In genomic region chr14:28308727-28309126, GRCh38 we compare ENCODE assay signal across 1 cellular context.
TF ChIP-seq lines count a peak whose summit lies in the region.

No MANE protein-coding gene starts in this region.

TF ChIP-seq in GM23338, 12 proteins besides CTCF, POLR2A, EP300 and RAD21 (continued from another document):
- TF ChIP-seq, protein P1, sequence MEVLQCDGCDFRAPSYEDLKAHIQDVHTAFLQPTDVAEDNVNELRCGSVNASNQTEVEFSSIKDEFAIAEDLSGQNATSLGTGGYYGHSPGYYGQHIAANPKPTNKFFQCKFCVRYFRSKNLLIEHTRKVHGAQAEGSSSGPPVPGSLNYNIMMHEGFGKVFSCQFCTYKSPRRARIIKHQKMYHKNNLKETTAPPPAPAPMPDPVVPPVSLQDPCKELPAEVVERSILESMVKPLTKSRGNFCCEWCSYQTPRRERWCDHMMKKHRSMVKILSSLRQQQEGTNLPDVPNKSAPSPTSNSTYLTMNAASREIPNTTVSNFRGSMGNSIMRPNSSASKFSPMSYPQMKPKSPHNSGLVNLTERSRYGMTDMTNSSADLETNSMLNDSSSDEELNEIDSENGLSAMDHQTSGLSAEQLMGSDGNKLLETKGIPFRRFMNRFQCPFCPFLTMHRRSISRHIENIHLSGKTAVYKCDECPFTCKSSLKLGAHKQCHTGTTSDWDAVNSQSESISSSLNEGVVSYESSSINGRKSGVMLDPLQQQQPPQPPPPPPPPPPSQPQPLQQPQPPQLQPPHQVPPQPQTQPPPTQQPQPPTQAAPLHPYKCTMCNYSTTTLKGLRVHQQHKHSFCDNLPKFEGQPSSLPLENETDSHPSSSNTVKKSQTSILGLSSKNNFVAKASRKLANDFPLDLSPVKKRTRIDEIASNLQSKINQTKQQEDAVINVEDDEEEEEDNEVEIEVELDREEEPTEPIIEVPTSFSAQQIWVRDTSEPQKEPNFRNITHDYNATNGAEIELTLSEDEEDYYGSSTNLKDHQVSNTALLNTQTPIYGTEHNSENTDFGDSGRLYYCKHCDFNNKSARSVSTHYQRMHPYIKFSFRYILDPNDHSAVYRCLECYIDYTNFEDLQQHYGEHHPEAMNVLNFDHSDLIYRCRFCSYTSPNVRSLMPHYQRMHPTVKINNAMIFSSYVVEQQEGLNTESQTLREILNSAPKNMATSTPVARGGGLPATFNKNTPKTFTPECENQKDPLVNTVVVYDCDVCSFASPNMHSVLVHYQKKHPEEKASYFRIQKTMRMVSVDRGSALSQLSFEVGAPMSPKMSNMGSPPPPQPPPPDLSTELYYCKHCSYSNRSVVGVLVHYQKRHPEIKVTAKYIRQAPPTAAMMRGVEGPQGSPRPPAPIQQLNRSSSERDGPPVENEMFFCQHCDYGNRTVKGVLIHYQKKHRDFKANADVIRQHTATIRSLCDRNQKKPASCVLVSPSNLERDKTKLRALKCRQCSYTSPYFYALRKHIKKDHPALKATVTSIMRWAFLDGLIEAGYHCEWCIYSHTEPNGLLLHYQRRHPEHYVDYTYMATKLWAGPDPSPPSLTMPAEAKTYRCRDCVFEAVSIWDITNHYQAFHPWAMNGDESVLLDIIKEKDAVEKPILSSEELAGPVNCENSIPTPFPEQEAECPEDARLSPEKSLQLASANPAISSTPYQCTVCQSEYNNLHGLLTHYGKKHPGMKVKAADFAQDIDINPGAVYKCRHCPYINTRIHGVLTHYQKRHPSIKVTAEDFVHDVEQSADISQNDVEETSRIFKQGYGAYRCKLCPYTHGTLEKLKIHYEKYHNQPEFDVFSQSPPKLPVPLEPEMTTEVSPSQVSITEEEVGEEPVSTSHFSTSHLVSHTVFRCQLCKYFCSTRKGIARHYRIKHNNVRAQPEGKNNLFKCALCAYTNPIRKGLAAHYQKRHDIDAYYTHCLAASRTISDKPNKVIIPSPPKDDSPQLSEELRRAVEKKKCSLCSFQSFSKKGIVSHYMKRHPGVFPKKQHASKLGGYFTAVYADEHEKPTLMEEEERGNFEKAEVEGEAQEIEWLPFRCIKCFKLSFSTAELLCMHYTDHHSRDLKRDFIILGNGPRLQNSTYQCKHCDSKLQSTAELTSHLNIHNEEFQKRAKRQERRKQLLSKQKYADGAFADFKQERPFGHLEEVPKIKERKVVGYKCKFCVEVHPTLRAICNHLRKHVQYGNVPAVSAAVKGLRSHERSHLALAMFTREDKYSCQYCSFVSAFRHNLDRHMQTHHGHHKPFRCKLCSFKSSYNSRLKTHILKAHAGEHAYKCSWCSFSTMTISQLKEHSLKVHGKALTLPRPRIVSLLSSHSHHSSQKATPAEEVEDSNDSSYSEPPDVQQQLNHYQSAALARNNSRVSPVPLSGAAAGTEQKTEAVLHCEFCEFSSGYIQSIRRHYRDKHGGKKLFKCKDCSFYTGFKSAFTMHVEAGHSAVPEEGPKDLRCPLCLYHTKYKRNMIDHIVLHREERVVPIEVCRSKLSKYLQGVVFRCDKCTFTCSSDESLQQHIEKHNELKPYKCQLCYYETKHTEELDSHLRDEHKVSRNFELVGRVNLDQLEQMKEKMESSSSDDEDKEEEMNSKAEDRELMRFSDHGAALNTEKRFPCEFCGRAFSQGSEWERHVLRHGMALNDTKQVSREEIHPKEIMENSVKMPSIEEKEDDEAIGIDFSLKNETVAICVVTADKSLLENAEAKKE (CRISPR knock-in tag; IDR thresholded peaks at IDR 0.05): no peak
- TF ChIP-seq EZH2 (IDR thresholded peaks at IDR 0.05; ENCODE audit: low read depth, unreplicated experiment) (no peak), STAT1 (IDR thresholded peaks at IDR 0.05; ENCODE audit: unreplicated experiment) (no peak), POLR2AphosphoS5 (IDR thresholded peaks at IDR 0.05; ENCODE audit: low read depth) (no peak), NANOG (IDR thresholded peaks at IDR 0.05; ENCODE audit: borderline replicate concordance) (no peak), CREB1 (CRISPR knock-in tag; IDR thresholded peaks at IDR 0.05; ENCODE audit: low read depth) (no peak), JUNB (IDR thresholded peaks at IDR 0.05; ENCODE audit: unreplicated experiment) (no peak)
